Comparison of ENCODE assay signal across 18 cellular contexts in the genomic region with DNA sequence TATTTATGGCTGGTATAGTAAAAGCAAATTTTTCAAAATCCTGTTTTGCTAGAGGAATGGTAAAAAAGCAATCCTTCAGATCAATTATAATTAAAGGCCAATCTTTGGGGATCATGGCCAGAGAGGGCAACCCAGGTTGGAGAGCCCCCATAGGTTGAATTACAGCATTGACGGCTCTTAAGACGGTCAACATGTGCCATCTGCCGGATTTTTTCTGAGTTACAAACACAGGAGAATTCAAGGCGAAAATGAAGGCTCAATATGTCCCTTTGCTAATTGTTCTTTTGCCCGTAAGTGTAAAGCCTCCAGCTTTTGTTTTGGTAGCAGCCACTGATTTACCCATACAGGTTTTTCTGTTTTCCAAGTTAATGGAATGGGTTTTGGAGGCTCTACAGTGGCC. TPM values are rescaled to one million over a fixed set of nuclear protein-coding genes. Genes with fewer than 3 reads are reported as not detected.
"Had no signal": no experiment of that assay in that cellular context is flagged by ENCODE, and none has a peak within 500 bp of the region (broad histone marks: within the 10 kb centered on the region; RNA-seq: fewer than 3 reads in every experiment).

No MANE protein-coding gene starts in this region.

RNA-seq across cellular contexts. Expression of gene PRAMEF12, which starts 8.0 kb away (rescaled TPM):
- total RNA-seq: activated CD4-positive, alpha-beta memory T cell treated with anti-CD3 and anti-CD28 coated beads, Interleukin-2, amount 10 ng/mL, durations not matched to agents 7 days and 5 days; activated CD4-positive, alpha-beta T cell treated with anti-CD3 and anti-CD28 coated beads, Interleukin-2, amount 10 ng/mL, durations not matched to agents 24 days and 14 days; activated naive CD4-positive, alpha-beta T cell treated with anti-CD3 and anti-CD28 coated beads for 36 hours; activated naive CD8-positive, alpha-beta T cell treated with anti-CD3 and anti-CD28 coated beads, Interleukin-2, amount 10 ng/mL, durations not matched to agents 7 days and 5 days; activated T-cell treated with anti-CD3 and anti-CD28 coated beads, Interleukin-2, amount 50 U/mL, for 72 hours; breast epithelium; colonic mucosa; dorsolateral prefrontal cortex; esophagus squamous epithelium; gastrocnemius medialis; left ventricle myocardium inferior; lung microvascular endothelial cell; naive thymus-derived CD4-positive, alpha-beta T cell; pancreas; pulmonary artery endothelial cell; right cardiac atrium; thoracic aorta; upper lobe of left lung had no signal
- polyA plus RNA-seq: naive thymus-derived CD4-positive, alpha-beta T cell; pancreas; right cardiac atrium had no signal

RNA-seq across cellular contexts. Expression of gene PRAMEF1, which starts 9.7 kb away (rescaled TPM):
- total RNA-seq: activated CD4-positive, alpha-beta memory T cell treated with anti-CD3 and anti-CD28 coated beads, Interleukin-2, amount 10 ng/mL, durations not matched to agents 7 days and 5 days; activated CD4-positive, alpha-beta T cell treated with anti-CD3 and anti-CD28 coated beads, Interleukin-2, amount 10 ng/mL, durations not matched to agents 24 days and 14 days; activated naive CD4-positive, alpha-beta T cell treated with anti-CD3 and anti-CD28 coated beads for 36 hours; activated naive CD8-positive, alpha-beta T cell treated with anti-CD3 and anti-CD28 coated beads, Interleukin-2, amount 10 ng/mL, durations not matched to agents 7 days and 5 days; activated T-cell treated with anti-CD3 and anti-CD28 coated beads, Interleukin-2, amount 50 U/mL, for 72 hours; breast epithelium; colonic mucosa; dorsolateral prefrontal cortex; esophagus squamous epithelium; gastrocnemius medialis; left ventricle myocardium inferior; lung microvascular endothelial cell; naive thymus-derived CD4-positive, alpha-beta T cell; pancreas; pulmonary artery endothelial cell; right cardiac atrium; thoracic aorta; upper lobe of left lung had no signal
- polyA plus RNA-seq: naive thymus-derived CD4-positive, alpha-beta T cell; pancreas; right cardiac atrium had no signal

RNA-seq across cellular contexts. Expression of gene CFAP107, which starts 35.5 kb away (rescaled TPM):
- total RNA-seq: activated CD4-positive, alpha-beta memory T cell treated with anti-CD3 and anti-CD28 coated beads, Interleukin-2, amount 10 ng/mL, durations not matched to agents 7 days and 5 days; activated CD4-positive, alpha-beta T cell treated with anti-CD3 and anti-CD28 coated beads, Interleukin-2, amount 10 ng/mL, durations not matched to agents 24 days and 14 days; activated naive CD4-positive, alpha-beta T cell treated with anti-CD3 and anti-CD28 coated beads for 36 hours; activated naive CD8-positive, alpha-beta T cell treated with anti-CD3 and anti-CD28 coated beads, Interleukin-2, amount 10 ng/mL, durations not matched to agents 7 days and 5 days; activated T-cell treated with anti-CD3 and anti-CD28 coated beads, Interleukin-2, amount 50 U/mL, for 72 hours; breast epithelium; colonic mucosa; esophagus squamous epithelium; gastrocnemius medialis; left ventricle myocardium inferior; lung microvascular endothelial cell; naive thymus-derived CD4-positive, alpha-beta T cell; pulmonary artery endothelial cell; right cardiac atrium; thoracic aorta had no signal
- polyA plus RNA-seq: naive thymus-derived CD4-positive, alpha-beta T cell; right cardiac atrium had no signal

RNA-seq across cellular contexts. Expression of gene PRAMEF11, which starts 49.7 kb away (rescaled TPM):
- total RNA-seq: activated CD4-positive, alpha-beta memory T cell treated with anti-CD3 and anti-CD28 coated beads, Interleukin-2, amount 10 ng/mL, durations not matched to agents 7 days and 5 days; activated CD4-positive, alpha-beta T cell treated with anti-CD3 and anti-CD28 coated beads, Interleukin-2, amount 10 ng/mL, durations not matched to agents 24 days and 14 days; activated naive CD4-positive, alpha-beta T cell treated with anti-CD3 and anti-CD28 coated beads for 36 hours; activated naive CD8-positive, alpha-beta T cell treated with anti-CD3 and anti-CD28 coated beads, Interleukin-2, amount 10 ng/mL, durations not matched to agents 7 days and 5 days; activated T-cell treated with anti-CD3 and anti-CD28 coated beads, Interleukin-2, amount 50 U/mL, for 72 hours; breast epithelium; colonic mucosa; dorsolateral prefrontal cortex; esophagus squamous epithelium; gastrocnemius medialis; left ventricle myocardium inferior; lung microvascular endothelial cell; naive thymus-derived CD4-positive, alpha-beta T cell; pancreas; pulmonary artery endothelial cell; right cardiac atrium; thoracic aorta; upper lobe of left lung had no signal
- polyA plus RNA-seq: naive thymus-derived CD4-positive, alpha-beta T cell; pancreas; right cardiac atrium had no signal
